9 cellular contexts compared by ENCODE assay signal in the genomic region with DNA sequence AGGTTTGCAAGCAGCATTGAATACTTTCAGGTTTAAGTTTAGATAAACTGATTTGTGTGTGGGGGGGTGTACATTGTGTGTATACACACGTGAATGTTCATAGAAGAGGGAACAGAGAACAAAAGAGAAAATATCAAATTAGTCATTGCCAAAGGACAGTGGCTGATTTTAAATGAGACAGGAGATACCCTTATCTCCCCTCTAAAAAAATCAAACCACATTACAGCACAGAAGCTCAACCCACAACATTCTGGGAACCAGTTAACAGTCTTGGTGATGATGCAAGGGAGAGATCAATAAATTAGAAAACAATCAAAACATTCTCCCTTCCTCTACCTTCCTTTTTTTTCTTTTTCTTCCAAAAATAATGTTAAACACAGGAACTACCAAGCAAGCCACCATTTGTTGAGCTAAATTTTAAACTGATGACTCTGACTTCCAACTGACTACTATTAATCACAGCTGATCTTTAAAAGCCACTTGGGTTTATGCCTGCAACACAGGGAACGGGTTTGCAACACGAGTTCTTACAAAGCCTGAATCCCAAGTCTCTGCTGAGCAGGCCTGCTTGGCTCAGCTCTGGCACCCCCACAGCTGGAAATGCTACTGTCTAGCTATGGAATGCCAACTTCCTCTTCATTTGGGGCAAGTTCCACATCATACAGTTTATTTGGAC.
DNase-seq lines count a peak whose midpoint lies in the region; ATAC-seq, FAIRE-seq and TF ChIP-seq lines count a peak whose summit lies in the region.
"Had no signal": no experiment of that assay in that cellular context is flagged by ENCODE, and none has a peak within 500 bp of the region (broad histone marks: within the 10 kb centered on the region; RNA-seq: fewer than 3 reads in every experiment).

No MANE protein-coding gene starts in this region.

- peaks cover 57% of the 10 kb centered on the region for H3K36me3 ChIP-seq in CD4-positive, CD25-positive, alpha-beta regulatory T cell (ENCODE audit: control insufficient read depth, insufficient read depth, low read length)
- H3K36me3 ChIP-seq in mucosa of descending colon (ENCODE audit: low read depth) (no peaks in the 10 kb centered on the region), PC-3 (ENCODE audit: low read depth, low read length) (no peaks in the 10 kb centered on the region)

- no TSS peak for BruUV-seq in PC-3 (replicated peaks; lab: Mats Ljungman, UMichigan)

- H3K27ac Mint-ChIP-seq in CD4-positive, CD25-positive, alpha-beta regulatory T cell = peak overlapping the region in 2 of 3 donors; percentile 21 to 50

- no peak for DNase-seq in CD4-positive, CD25-positive, alpha-beta regulatory T cell
- DNase-seq in H54 (ENCODE audit: insufficient read length, low spot score) = no peak
- peak; percentile 64 for DNase-seq in astrocyte of the hippocampus (ENCODE audit: low read depth, low spot score)
- DNase-seq in mucosa of descending colon = peak in 2 of 3 donors; percentile 5 to 36
- no peak for DNase-seq in PC-3
- no peak for DNase-seq in NCI-H187 (lab: John Stamatoyannopoulos, UW)
- no peak for DNase-seq in GF-D8 (lab: John Stamatoyannopoulos, UW)
- DNase-seq in activated naive CD4-positive, alpha-beta T cell treated with Interleukin-2 at 50 U/mL for 16 hours = no peak

- no peaks in the 10 kb centered on the region for H3K4me1 ChIP-seq in CD4-positive, CD25-positive, alpha-beta regulatory T cell (ENCODE audit: control insufficient read depth, insufficient read depth, low read length, poor library complexity, severe bottlenecking)
- H3K4me1 ChIP-seq in mucosa of descending colon (ENCODE audit: low read depth) (no peaks in the 10 kb centered on the region), PC-3 (ENCODE audit: insufficient read depth, low read length) (0 out of 2 replicates have a peak, but pooled peaks cover 5% of the 10 kb centered on the region)

- no peak overlapping the region for H2AFZ ChIP-seq in PC-3 (ENCODE audit: low read length)

- H3K9ac ChIP-seq in PC-3 (ENCODE audit: low read length) = no peak overlapping the region

- TF ChIP-seq POLR2A in H54 (IDR thresholded peaks at IDR 0.05; ENCODE audit: low read depth, low read length) = no peak

- intact Hi-C loops in mucosa of descending colon (cut with DNase I, micrococcal nuclease) = no loop called here
- intact Hi-C loops in PC-3 (cut with micrococcal nuclease) = no loop called here

- TF ChIP-seq CTCF in mucosa of descending colon (IDR thresholded peaks at IDR 0.05) (no peak), PC-3 (conservative IDR thresholded peaks at IDR 0.05; ENCODE audit: low read depth, low read length) (no peak)

- no peak overlapping the region for H3K27ac ChIP-seq in CD4-positive, CD25-positive, alpha-beta regulatory T cell (ENCODE audit: insufficient read depth, low read length, poor library complexity, severe bottlenecking)
- no peak overlapping the region for H3K27ac ChIP-seq in PC-3 (ENCODE audit: low read length)

- H3K9me2 ChIP-seq in PC-3 (replicated peaks; ENCODE audit: low read length) = no peaks in the 10 kb centered on the region

- H3K27me3 ChIP-seq in CD4-positive, CD25-positive, alpha-beta regulatory T cell (ENCODE audit: control insufficient read depth, insufficient read depth, low read length) = no peaks in the 10 kb centered on the region
- no peaks in the 10 kb centered on the region for H3K27me3 ChIP-seq in PC-3 (ENCODE audit: low read length)

- H3K4me2 ChIP-seq in PC-3 (ENCODE audit: low read length) = no peak overlapping the region

- H3K9me3 Mint-ChIP-seq in CD4-positive, CD25-positive, alpha-beta regulatory T cell = no peaks in the 10 kb centered on the region

- H3K27me3 Mint-ChIP-seq in CD4-positive, CD25-positive, alpha-beta regulatory T cell = no peaks in the 10 kb centered on the region

- no peaks in the 10 kb centered on the region for H4K20me1 ChIP-seq in PC-3 (ENCODE audit: low read length)

- peak; percentile 58 for FAIRE-seq in H54 (lab: Jason Lieb, UNC)
- FAIRE-seq: TTC549 had no signal

- peaks cover 9 to 29% (median 19%) of the 10 kb centered on the region in 4 donors for H3K4me1 Mint-ChIP-seq in CD4-positive, CD25-positive, alpha-beta regulatory T cell

- ATAC-seq in CD4-positive, CD25-positive, alpha-beta regulatory T cell (ENCODE audit: low read depth in 2 of 2) = no peak
- ATAC-seq in mucosa of descending colon (peak; percentile 14), PC-3 (no peak)

- H3K79me2 ChIP-seq in PC-3 (ENCODE audit: low read length) = no peaks in the 10 kb centered on the region

- H3K36me3 Mint-ChIP-seq in CD4-positive, CD25-positive, alpha-beta regulatory T cell = peaks cover 60% of the 10 kb centered on the region

- H3K9me3 ChIP-seq in CD4-positive, CD25-positive, alpha-beta regulatory T cell (ENCODE audit: control insufficient read depth in 2 of 2, low read length in 2 of 2) = no peaks in the 10 kb centered on the region
- H3K9me3 ChIP-seq in mucosa of descending colon (no peaks in the 10 kb centered on the region), PC-3 (ENCODE audit: low read length) (no peaks in the 10 kb centered on the region)

- CTCF ChIA-PET in PC-3 (lab: Charles Lee) = no interaction called here

- peak overlapping the region in 1 of 4 donors; percentile 83 for H3K4me3 Mint-ChIP-seq in CD4-positive, CD25-positive, alpha-beta regulatory T cell

- H3K4me3 ChIP-seq in CD4-positive, CD25-positive, alpha-beta regulatory T cell (ENCODE audit: low read depth, low read length) = no peak overlapping the region
- H3K4me3 ChIP-seq in mucosa of descending colon = no peak overlapping the region
- H3K4me3 ChIP-seq in PC-3 (ENCODE audit: low read length) = no peak overlapping the region

- no peaks in the 10 kb centered on the region for H3F3A ChIP-seq in PC-3 (ENCODE audit: low read length, unreplicated experiment)

- POLR2A ChIA-PET in PC-3 (lab: Charles Lee; ENCODE audit: unreplicated experiment) = no interaction called here

Comparison
In these comparisons a context has a peak if more than half of its experiments do, and no peak if none do; other contexts are left out.
1. DNase-seq: peak in astrocyte of the hippocampus (single experiment) and mucosa of descending colon (2 of 3); none in CD4-positive, CD25-positive, alpha-beta regulatory T cell (0 of 3), H54 (single experiment), PC-3 (single experiment), NCI-H187 (0 of 2), GF-D8 (single experiment) and activated naive CD4-positive, alpha-beta T cell treated with Interleukin-2 at 50 U/mL for 16 hours (single experiment).